ENCODE assay signal across 1 cellular context in genomic region chr9:81678088-81678487, GRCh38.
TF ChIP-seq lines count a peak whose summit lies in the region.

No MANE protein-coding gene starts in this region.

TF ChIP-seq in WTC11, 78 proteins besides CTCF, POLR2A, EP300 and RAD21 (continued from another document):
- TF ChIP-seq E2F4 (CRISPR knock-in tag; IDR thresholded peaks at IDR 0.05; ENCODE audit: borderline replicate concordance, low read depth) (no peak), GTF2I (CRISPR knock-in tag; conservative IDR thresholded peaks at IDR 0.05) (no peak), MLX (CRISPR knock-in tag; IDR thresholded peaks at IDR 0.05) (no peak), FOXP4 (CRISPR knock-in tag; IDR thresholded peaks at IDR 0.05) (no peak), ATF1 (CRISPR knock-in tag; IDR thresholded peaks at IDR 0.05) (no peak), USF2 (CRISPR knock-in tag; IDR thresholded peaks at IDR 0.05) (no peak), FOXP1 (CRISPR knock-in tag; IDR thresholded peaks at IDR 0.05; ENCODE audit: borderline replicate concordance) (no peak)
